In the genomic region with DNA sequence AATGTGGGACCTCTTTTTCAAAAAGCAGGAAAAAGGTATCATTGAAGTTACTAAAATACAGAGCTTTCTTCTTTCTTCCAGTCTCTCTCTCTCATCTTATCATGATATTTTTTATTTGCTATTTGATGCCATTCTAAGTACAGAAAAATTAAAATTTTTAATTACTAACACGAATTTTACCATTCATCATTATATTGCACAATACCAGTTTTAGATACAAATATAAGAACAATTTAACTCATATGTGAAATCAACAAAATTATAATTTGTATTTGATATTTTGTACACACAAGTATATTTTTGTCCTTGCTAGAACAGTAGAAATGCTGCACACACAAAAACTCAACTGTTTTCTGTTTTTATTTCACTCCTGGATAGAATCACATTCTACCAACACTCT, we compare ENCODE assay signal across 22 cellular contexts.
A peak's percentile ranks its signal among the peaks of the same experiment; 100 is the strongest.
DNase-seq lines count a peak whose midpoint lies in the region; ATAC-seq and TF ChIP-seq lines count a peak whose summit lies in the region.
"Had no signal": no experiment of that assay in that cellular context is flagged by ENCODE, and none has a peak within 500 bp of the region (broad histone marks: within the 10 kb centered on the region; RNA-seq: fewer than 3 reads in every experiment).

No MANE protein-coding gene starts in this region.

- no peak overlapping the region for H3K18ac ChIP-seq in IMR-90 (ENCODE audit: low read depth, low read length)
- H3K18ac ChIP-seq in mesenchymal stem cell (ENCODE audit: low read depth in 1 of 2, low read length in 2 of 2): no peak overlapping the region

- H3K9me1 ChIP-seq in IMR-90 (ENCODE audit: insufficient read depth, low read length): no peaks in the 10 kb centered on the region

- H2BK20ac ChIP-seq in IMR-90 (ENCODE audit: low read depth, low read length): no peak overlapping the region

- DNase-seq in IMR-90 (no peak), mesenchymal stem cell (no peak), prostate gland (ENCODE audit: low spot score) (no peak), GM19240 (ENCODE audit: insufficient read length, low spot score) (no peak)
- no peak for DNase-seq in CD8-positive, alpha-beta memory T cell
- DNase-seq: 8988T; BE2C; CD4-positive, alpha-beta T cell; CD8-positive, alpha-beta T cell; COR-L47; DMS 273 treated with DMSO at 0.1 percent for 48 hours; DMS153; DMS53; DMS79; DND-41; GDM1 had no signal

- H2BK5ac ChIP-seq in IMR-90 (ENCODE audit: low read depth, low read length, poor library complexity, severe bottlenecking) (no peak overlapping the region), mesenchymal stem cell (ENCODE audit: low read depth, low read length, poor library complexity, severe bottlenecking) (no peak overlapping the region)

- H3K4me3 Mint-ChIP-seq in dendritic cell treated with granulocyte-macrophage colony-stimulating factor and Interleukin-4, amounts not matched to agents 40 ng/mL and 50 ng/mL, for 4 days: no peak overlapping the region
- no peak overlapping the region for H3K4me3 Mint-ChIP-seq in CD8-positive, alpha-beta memory T cell
- H3K4me3 Mint-ChIP-seq: CD4-positive, alpha-beta T cell; CD8-positive, alpha-beta T cell had no signal

- H3K14ac ChIP-seq in IMR-90 (replicated peaks; ENCODE audit: low read depth, low read length): no peak overlapping the region
- no peak overlapping the region for H3K14ac ChIP-seq in mesenchymal stem cell (ENCODE audit: low read length in 2 of 2)

- H3K4me2 ChIP-seq in BLaER1 treated with 17β-estradiol and CSF1 and Interleukin-3, amounts not matched to agents 10 nM and 100 nM: peak overlapping the region in 8 of 11 experiments; percentile 4 to 86 (median 46); a peak in 10 of 22 replicates
- no peak overlapping the region for H3K4me2 ChIP-seq in IMR-90 (ENCODE audit: low read depth, low read length)
- no peak overlapping the region for H3K4me2 ChIP-seq in mesenchymal stem cell (ENCODE audit: low read length, poor library complexity, severe bottlenecking)
- H3K4me2 ChIP-seq: BLaER1 had no signal

- H2BK12ac ChIP-seq in mesenchymal stem cell (ENCODE audit: low read length in 2 of 2): no peak overlapping the region

- H2BK120ac ChIP-seq in IMR-90 (ENCODE audit: low read depth, low read length) (no peak overlapping the region), mesenchymal stem cell (ENCODE audit: low read depth, low read length) (no peak overlapping the region)

- H4K91ac ChIP-seq in IMR-90 (ENCODE audit: insufficient read depth, low read depth, low read length): no peak overlapping the region
- no peak overlapping the region for H4K91ac ChIP-seq in mesenchymal stem cell (ENCODE audit: low read length)

- 0 out of 22 replicates have a peak overlapping the region, but pooled peaks of 1 of the 11 experiments have one; percentile 10 for H3K9ac ChIP-seq in BLaER1 treated with 17β-estradiol and CSF1 and Interleukin-3, amounts not matched to agents 10 nM and 100 nM
- no peak overlapping the region for H3K9ac ChIP-seq in IMR-90 (ENCODE audit: low read depth, low read length)
- no peak overlapping the region for H3K9ac ChIP-seq in mesenchymal stem cell (ENCODE audit: low read length)
- H3K9ac ChIP-seq: BLaER1 had no signal

- no peaks in the 10 kb centered on the region for H4K20me1 ChIP-seq in BLaER1 treated with 17β-estradiol and CSF1 and Interleukin-3, amounts not matched to agents 10 nM and 100 nM
- no peaks in the 10 kb centered on the region for H4K20me1 ChIP-seq in IMR-90 (ENCODE audit: insufficient read depth, low read length)
- H4K20me1 ChIP-seq: BLaER1 had no signal

- no peak overlapping the region for H3K56ac ChIP-seq in IMR-90 (ENCODE audit: extremely low read depth, insufficient read depth, low read length)

- H3K27ac ChIP-seq in BLaER1 treated with 17β-estradiol and CSF1 and Interleukin-3, amounts not matched to agents 10 nM and 100 nM: peak overlapping the region in 5 of 11 experiments; percentile 54 to 80 (median 65); a peak in 8 of 22 replicates
- H3K27ac ChIP-seq in IMR-90 (ENCODE audit: insufficient read depth, low read length): no peak overlapping the region
- H3K27ac ChIP-seq in mesenchymal stem cell (ENCODE audit: low read length, poor library complexity, severe bottlenecking): peak overlapping the region; percentile 51
- H3K27ac ChIP-seq in prostate gland: no peak overlapping the region
- no peak overlapping the region for H3K27ac ChIP-seq in CD8-positive, alpha-beta memory T cell (ENCODE audit: low read depth, low read length)
- H3K27ac ChIP-seq: BLaER1, C4-2B had no signal

- no peak for ATAC-seq in IMR-90 (ENCODE audit: low read depth)
- no peak for ATAC-seq in GM18861 (IDR thresholded peaks at IDR 0.05; ENCODE audit: unreplicated experiment)
- ATAC-seq: CD8-positive, alpha-beta T cell; GM12878 had no signal

- H3K79me1 ChIP-seq in IMR-90 (ENCODE audit: low read depth in 1 of 2, low read length in 2 of 2) (no peaks in the 10 kb centered on the region), mesenchymal stem cell (replicated peaks; ENCODE audit: low read length, poor library complexity, severe bottlenecking) (no peaks in the 10 kb centered on the region)

- H3K9me3 Mint-ChIP-seq in dendritic cell treated with granulocyte-macrophage colony-stimulating factor and Interleukin-4, amounts not matched to agents 40 ng/mL and 50 ng/mL, for 4 days: peaks cover 4% of the 10 kb centered on the region
- H3K9me3 Mint-ChIP-seq in CD8-positive, alpha-beta memory T cell: no peaks in the 10 kb centered on the region
- H3K9me3 Mint-ChIP-seq: CD4-positive, alpha-beta T cell; CD8-positive, alpha-beta T cell had no signal

- H2BK15ac ChIP-seq in IMR-90 (ENCODE audit: low read depth, low read length) (no peak overlapping the region), mesenchymal stem cell (ENCODE audit: low read depth, poor library complexity, severe bottlenecking) (no peak overlapping the region)

- no TSS peak for BruUV-seq in IMR-90 (replicated peaks; lab: Mats Ljungman, UMichigan)

- peaks cover 0 to 69% (median 10%) of the 10 kb centered on the region in 10 experiments; a peak in 11 of 20 replicates for H3K4me1 ChIP-seq in BLaER1 treated with 17β-estradiol and CSF1 and Interleukin-3, amounts not matched to agents 10 nM and 100 nM
- H3K4me1 ChIP-seq in IMR-90 (ENCODE audit: control insufficient read depth, insufficient read depth, low read length) (no peaks in the 10 kb centered on the region), mesenchymal stem cell (ENCODE audit: control insufficient read depth, insufficient read depth, low read depth, low read length) (peaks cover 13% of the 10 kb centered on the region), prostate gland (replicated peaks) (no peaks in the 10 kb centered on the region)
- no peaks in the 10 kb centered on the region for H3K4me1 ChIP-seq in CD8-positive, alpha-beta memory T cell (ENCODE audit: insufficient read depth, low read length)
- H3K4me1 ChIP-seq: BE2C, BLaER1 had no signal

- no peak for TF ChIP-seq RAD21 in IMR-90 (IDR thresholded peaks at IDR 0.05; ENCODE audit: low read length)

- WGBS in IMR-90 (ENCODE audit: extremely low coverage in 2 of 2, insufficient read length in 1 of 2), 2 experiments: no CpG with 5 or more reads among the region's 1 CpG
- no CpG with 5 or more reads among the region's 1 CpG for WGBS in mesenchymal stem cell
- WGBS in prostate gland: 89% methylated on average over 1 of the region's 1 CpG

- H3K9me3 ChIP-seq in BLaER1 treated with 17β-estradiol and CSF1 and Interleukin-3, amounts not matched to agents 10 nM and 100 nM (replicated peaks in 1 of 11): peaks cover 5 to 18% (median 8%) of the 10 kb centered on the region in 11 experiments
- H3K9me3 ChIP-seq in IMR-90 (ENCODE audit: control insufficient read depth, insufficient read depth, low read length) (peaks cover 21% of the 10 kb centered on the region), mesenchymal stem cell (ENCODE audit: control insufficient read depth, low read length) (no peaks in the 10 kb centered on the region), prostate gland (no peaks in the 10 kb centered on the region)
- H3K9me3 ChIP-seq in CD8-positive, alpha-beta memory T cell (ENCODE audit: low read length): no peaks in the 10 kb centered on the region
- H3K9me3 ChIP-seq: BE2C had no signal

- no peak overlapping the region for H3K4me3 ChIP-seq in BLaER1 treated with 17β-estradiol and CSF1 and Interleukin-3, amounts not matched to agents 10 nM and 100 nM
- H3K4me3 ChIP-seq in IMR-90 (ENCODE audit: insufficient read depth, low read depth, low read length) (no peak overlapping the region), mesenchymal stem cell (ENCODE audit: insufficient read depth in 1 of 2, low read depth in 1 of 2, low read length in 2 of 2) (no peak overlapping the region), prostate gland (no peak overlapping the region)
- no peak overlapping the region for H3K4me3 ChIP-seq in CD8-positive, alpha-beta memory T cell (ENCODE audit: low read length)
- H3K4me3 ChIP-seq: BLaER1, GM12878 had no signal

- H2AFZ ChIP-seq in IMR-90 (replicated peaks; ENCODE audit: low read length, poor library complexity) (no peak overlapping the region), mesenchymal stem cell (ENCODE audit: low read depth, low read length) (no peak overlapping the region)

- no peak overlapping the region for H2AK9ac ChIP-seq in IMR-90 (replicated peaks; ENCODE audit: low read depth, low read length, poor library complexity)

- peaks cover 1% of the 10 kb centered on the region for H3K36me3 Mint-ChIP-seq in dendritic cell treated with granulocyte-macrophage colony-stimulating factor and Interleukin-4, amounts not matched to agents 40 ng/mL and 50 ng/mL, for 4 days (ENCODE audit: low read depth)
- no peaks in the 10 kb centered on the region for H3K36me3 Mint-ChIP-seq in CD8-positive, alpha-beta memory T cell
- H3K36me3 Mint-ChIP-seq: CD8-positive, alpha-beta T cell had no signal

- dilution Hi-C loops in IMR-90 (cut with HindIII; ENCODE audit: low sequenced_read_pairs, unreplicated experiment): no loop called here

- H3K36me3 ChIP-seq in BLaER1 treated with 17β-estradiol and CSF1 and Interleukin-3, amounts not matched to agents 10 nM and 100 nM: peaks cover 0 to 3% (median 0%) of the 10 kb centered on the region in 11 experiments; a peak in 2 of 22 replicates
- H3K36me3 ChIP-seq in IMR-90 (ENCODE audit: control insufficient read depth, insufficient read depth, low read length): no peaks in the 10 kb centered on the region
- H3K36me3 ChIP-seq in mesenchymal stem cell (ENCODE audit: control insufficient read depth in 1 of 2, insufficient read depth in 2 of 2, low read depth in 1 of 2, low read length in 2 of 2): no peaks in the 10 kb centered on the region
- no peaks in the 10 kb centered on the region for H3K36me3 ChIP-seq in prostate gland
- no peaks in the 10 kb centered on the region for H3K36me3 ChIP-seq in CD8-positive, alpha-beta memory T cell (ENCODE audit: insufficient read depth, low read length)
- H3K36me3 ChIP-seq: BE2C, BLaER1 had no signal

- H3K4ac ChIP-seq in IMR-90 (ENCODE audit: low read depth, low read length) (no peak overlapping the region), mesenchymal stem cell (ENCODE audit: low read depth in 1 of 2, low read length in 2 of 2) (no peak overlapping the region)

- H4K8ac ChIP-seq in IMR-90 (ENCODE audit: low read depth in 2 of 2, low read length in 2 of 2) (no peak overlapping the region), mesenchymal stem cell (ENCODE audit: low read length) (no peak overlapping the region)

- no peaks in the 10 kb centered on the region for H3K27me3 Mint-ChIP-seq in dendritic cell treated with granulocyte-macrophage colony-stimulating factor and Interleukin-4, amounts not matched to agents 40 ng/mL and 50 ng/mL, for 4 days
- peaks cover under 1 to 10% of the 10 kb centered on the region in 2 donors for H3K27me3 Mint-ChIP-seq in CD8-positive, alpha-beta memory T cell

- POLR2A ChIA-PET in IMR-90 (lab: Charles Lee; ENCODE audit: unreplicated experiment): no interaction called here
- POLR2A ChIA-PET in CD8-positive, alpha-beta memory T cell (lab: Charles Lee): no interaction called here

- CTCF ChIA-PET in IMR-90 (lab: Yijun Ruan, JAX): no interaction called here
- CTCF ChIA-PET in CD8-positive, alpha-beta memory T cell (lab: Charles Lee): no interaction called here

- no peak overlapping the region for H3K23ac ChIP-seq in IMR-90 (ENCODE audit: low read depth, low read length)
- H3K23ac ChIP-seq in mesenchymal stem cell (ENCODE audit: low read length in 2 of 2): no peak overlapping the region

- intact Hi-C loops in IMR-90 (cut with micrococcal nuclease): no loop called here
- intact Hi-C loops in dendritic cell treated with granulocyte-macrophage colony-stimulating factor and Interleukin-4, amounts not matched to agents 40 ng/mL and 50 ng/mL, for 4 days (cut with micrococcal nuclease): loop anchor here (2.0 to 5.0 kb wide), 3 partner anchors 16 to 269 kb away; no protein-coding TSS in a partner anchor
- intact Hi-C loops in prostate gland (cut with DNase I): no loop called here

- H3K27ac Mint-ChIP-seq in dendritic cell treated with granulocyte-macrophage colony-stimulating factor and Interleukin-4, amounts not matched to agents 40 ng/mL and 50 ng/mL, for 4 days: peak overlapping the region; percentile 84
- no peak overlapping the region for H3K27ac Mint-ChIP-seq in CD8-positive, alpha-beta memory T cell
- H3K27ac Mint-ChIP-seq: CD4-positive, alpha-beta T cell; CD8-positive, alpha-beta T cell had no signal

- TF ChIP-seq POLR2A in IMR-90 (IDR thresholded peaks at IDR 0.05; ENCODE audit: low read depth, low read length): no peak
- no peak for TF ChIP-seq POLR2A in prostate gland (IDR thresholded peaks at IDR 0.05)

- H2AK5ac ChIP-seq in IMR-90 (ENCODE audit: low read depth, low read length) (no peak overlapping the region), mesenchymal stem cell (ENCODE audit: low read length, severe bottlenecking) (no peak overlapping the region)

- TF ChIP-seq CTCF in IMR-90 (conservative IDR thresholded peaks at IDR 0.05; ENCODE audit: low read depth, low read length) (no peak), prostate gland (IDR thresholded peaks at IDR 0.05) (no peak)

- in situ Hi-C loops in IMR-90 (cut with MboI; ENCODE audit: low sequenced_read_pairs): no loop called here

- H4K5ac ChIP-seq in IMR-90 (ENCODE audit: low read depth, low read length): no peak overlapping the region

- no peaks in the 10 kb centered on the region for H3K27me3 ChIP-seq in BLaER1 treated with 17β-estradiol and CSF1 and Interleukin-3, amounts not matched to agents 10 nM and 100 nM
- H3K27me3 ChIP-seq in IMR-90 (ENCODE audit: control insufficient read depth, insufficient read depth, low read length) (no peaks in the 10 kb centered on the region), mesenchymal stem cell (ENCODE audit: control insufficient read depth in 1 of 2, insufficient read depth in 1 of 2, low read length in 2 of 2) (peaks cover 0 to 5% of the 10 kb centered on the region in 2 experiments), prostate gland (replicated peaks; ENCODE audit: insufficient read depth) (no peaks in the 10 kb centered on the region)
- H3K27me3 ChIP-seq in CD8-positive, alpha-beta memory T cell (ENCODE audit: insufficient read depth, low read length, poor library complexity, severe bottlenecking): no peaks in the 10 kb centered on the region
- H3K27me3 ChIP-seq: BE2C, BLaER1 had no signal

- peaks cover 28% of the 10 kb centered on the region for H3K4me1 Mint-ChIP-seq in dendritic cell treated with granulocyte-macrophage colony-stimulating factor and Interleukin-4, amounts not matched to agents 40 ng/mL and 50 ng/mL, for 4 days (ENCODE audit: low read depth)
- no peaks in the 10 kb centered on the region for H3K4me1 Mint-ChIP-seq in CD8-positive, alpha-beta memory T cell

Comparison
In these comparisons a context has a peak if more than half of its experiments do, and no peak if none do; other contexts are left out.
1. H3K4me2 ChIP-seq: peak in BLaER1 treated with 17β-estradiol and CSF1 and Interleukin-3, amounts not matched to agents 10 nM and 100 nM (8 of 11); none in IMR-90 (single experiment) and mesenchymal stem cell (single experiment).